ENCODE assay signal across 17 cellular contexts in genomic region chr16:5044011-5044540, GRCh38. TPM values are rescaled to one million over a fixed set of nuclear protein-coding genes. Genes with fewer than 3 reads are reported as not detected.
DNase-seq lines count a peak whose midpoint lies in the region; ATAC-seq and TF ChIP-seq lines count a peak whose summit lies in the region.
"Had no signal": no experiment of that assay in that cellular context is flagged by ENCODE, and none has a peak within 500 bp of the region (broad histone marks: within the 10 kb centered on the region; RNA-seq: fewer than 3 reads in every experiment).

No MANE protein-coding gene starts in this region.

- H3K27me3 ChIP-seq in esophagus squamous epithelium: peaks cover 0 to 19% (median 0%) of the 10 kb centered on the region in 4 donors

- no peaks in the 10 kb centered on the region for H3K9me3 ChIP-seq in esophagus squamous epithelium

- peaks cover 2% of the 10 kb centered on the region for H3K36me3 Mint-ChIP-seq in chondrocyte (ENCODE audit: low read depth)

- H3K4me3 Mint-ChIP-seq in chondrocyte (ENCODE audit: unreplicated experiment): no peak overlapping the region
- H3K4me3 Mint-ChIP-seq: B cell; CD4-positive, CD25-positive, alpha-beta regulatory T cell; CD8-positive, alpha-beta memory T cell; GM23338; HFFc6 had no signal

- H3K27me3 Mint-ChIP-seq in chondrocyte (ENCODE audit: low read depth): peaks cover 39% of the 10 kb centered on the region

- peaks cover 6% of the 10 kb centered on the region for H3K9me3 Mint-ChIP-seq in chondrocyte (ENCODE audit: low read depth)
- H3K9me3 Mint-ChIP-seq: CD4-positive, CD25-positive, alpha-beta regulatory T cell; GM23338; HFFc6 had no signal

- no peak for TF ChIP-seq POLR2A in esophagus squamous epithelium (IDR thresholded peaks at IDR 0.05)

- TF ChIP-seq CTCF in chondrocyte (IDR thresholded peaks at IDR 0.05) (no peak), esophagus squamous epithelium (IDR thresholded peaks at IDR 0.05) (no peak)

- WGBS in esophagus squamous epithelium, 2 donors: 95 to 98% methylated on average over 3 to 7 of the region's 8 CpGs

- intact Hi-C loops in cardiac septum (cut with DNase I): no loop called here
- intact Hi-C loops in left ventricle myocardium superior (cut with micrococcal nuclease): no loop called here
- intact Hi-C loops in posterior vena cava (cut with DNase I): no loop called here
- intact Hi-C loops in esophagus squamous epithelium (cut with DNase I): no loop called here

- H3K27ac ChIP-seq in esophagus squamous epithelium: no peak overlapping the region
- H3K27ac ChIP-seq: BLaER1 treated with 17β-estradiol and CSF1 and Interleukin-3, amounts not matched to agents 10 nM and 100 nM; HL-60 had no signal

- no peak for ATAC-seq in left ventricle myocardium superior
- ATAC-seq: GM23338, HCT116 had no signal

- no peaks in the 10 kb centered on the region for H3K4me1 ChIP-seq in esophagus squamous epithelium

- H3K4me3 ChIP-seq in esophagus squamous epithelium: no peak overlapping the region
- H3K4me3 ChIP-seq: BLaER1 treated with 17β-estradiol and CSF1 and Interleukin-3, amounts not matched to agents 10 nM and 100 nM; GM23338 had no signal

- H3K27ac Mint-ChIP-seq in chondrocyte (ENCODE audit: unreplicated experiment): no peak overlapping the region
- H3K27ac Mint-ChIP-seq: B cell; CD4-positive, CD25-positive, alpha-beta regulatory T cell; CD8-positive, alpha-beta memory T cell; GM23338; HFFc6 had no signal

- H3K36me3 ChIP-seq in esophagus squamous epithelium: no peaks in the 10 kb centered on the region

- no peaks in the 10 kb centered on the region for H3K4me1 Mint-ChIP-seq in chondrocyte (ENCODE audit: low read depth)
- H3K4me1 Mint-ChIP-seq: CD8-positive, alpha-beta memory T cell had no signal

- peak; percentile 46 for DNase-seq in cardiac septum (ENCODE audit: low spot score)
- DNase-seq in left ventricle myocardium superior: no peak
- peak; percentile 57 for DNase-seq in chondrocyte (ENCODE audit: low spot score)
- peak; percentile 25 for DNase-seq in posterior vena cava (ENCODE audit: low spot score)
- no peak for DNase-seq in esophagus squamous epithelium (lab: John Stamatoyannopoulos, UW)
- no peak for DNase-seq in activated gamma-delta T cell treated with Interleukin-2 at 50 U/mL for 16 hours
- no peak for DNase-seq in NCI-H524 treated with DMSO at 0.1 percent for 48 hours (lab: John Stamatoyannopoulos, UW)
- DNase-seq: CD4-positive, CD25-positive, alpha-beta regulatory T cell; COR-L47; HFFc6 had no signal

RNA-seq across cellular contexts. Expression of gene NAGPA, which starts 10.3 kb away (rescaled TPM):
- total RNA-seq in cardiac septum (5.5 TPM), left ventricle myocardium superior (6.1 TPM), chondrocyte (10.1 to 11.8 TPM (median 11.3 TPM) in 3 replicates), posterior vena cava (1 to 10 TPM; 5.9 to 6.3 TPM), esophagus squamous epithelium (10 to 100 TPM; 19.6 to 34.7 (median 26.0) TPM)

RNA-seq across cellular contexts. Expression of gene C16orf89, which starts 21.7 kb away (rescaled TPM):
- total RNA-seq in cardiac septum (8.9 TPM), left ventricle myocardium superior (2.9 TPM), chondrocyte (not detected in 3 replicates), posterior vena cava (10 to 100 TPM; 32.3 to 54.2 TPM), esophagus squamous epithelium (1 to 10 TPM in 3 of 4 donors, under 1 TPM in 1; 0.38 to 4.8 (median 2.4) TPM)
- total RNA-seq: A172; B cell; CD4-positive, CD25-positive, alpha-beta regulatory T cell; CD8-positive, alpha-beta memory T cell; HFFc6 had no signal

RNA-seq across cellular contexts. Expression of gene ALG1, which starts 27.6 kb away (rescaled TPM):
- total RNA-seq in cardiac septum (8.0 TPM), left ventricle myocardium superior (8.3 TPM), chondrocyte (31.6 to 35.7 TPM (median 32.2 TPM) in 3 replicates), posterior vena cava (10 to 100 TPM; 14.7 to 16.4 TPM), esophagus squamous epithelium (10 to 100 TPM; 14.9 to 18.7 (median 16.5) TPM)

RNA-seq across cellular contexts. Expression of gene EEF2KMT, which starts 53.5 kb away (rescaled TPM):
- total RNA-seq in cardiac septum: 6.1 TPM
- 4.9 TPM for total RNA-seq in left ventricle myocardium superior
- 8.7 to 11.9 TPM (median 10.7 TPM) in 3 replicates for total RNA-seq in chondrocyte
- total RNA-seq in posterior vena cava: 1 to 10 TPM; 8.8 to 9.6 TPM
- 10 to 100 TPM in 2 of 4 donors, 1 to 10 TPM in 2; 6.3 to 15.8 (median 8.8) TPM for total RNA-seq in esophagus squamous epithelium

Comparison
In these comparisons a context has a peak if more than half of its experiments do, and no peak if none do; other contexts are left out.
1. DNase-seq: peak in cardiac septum (single experiment), chondrocyte (single experiment) and posterior vena cava (single experiment); none in left ventricle myocardium superior (single experiment), esophagus squamous epithelium (single experiment), activated gamma-delta T cell treated with Interleukin-2 at 50 U/mL for 16 hours (single experiment) and NCI-H524 treated with DMSO at 0.1 percent for 48 hours (single experiment).